In the genomic region with DNA sequence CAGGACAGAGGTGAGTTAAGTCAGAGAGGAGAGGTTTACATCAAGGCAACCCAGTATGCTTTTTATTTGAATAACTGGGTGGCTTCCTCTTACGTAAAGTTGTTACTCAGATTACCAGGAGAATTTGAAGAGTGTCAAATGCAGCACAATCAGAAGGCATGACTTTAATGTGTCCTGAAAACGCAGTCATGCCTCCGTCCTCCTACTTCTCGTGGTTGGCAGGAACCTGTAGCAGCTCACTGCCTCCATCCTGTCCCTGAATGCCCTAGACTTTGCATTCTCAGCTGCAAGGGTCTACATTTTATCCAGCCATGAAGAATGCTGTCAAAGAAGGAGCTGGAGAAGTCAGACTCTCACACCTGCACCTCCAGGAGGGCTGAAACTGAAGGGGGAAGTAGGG, we compare ENCODE assay signal across 23 cellular contexts.
A peak's percentile ranks its signal among the peaks of the same experiment; 100 is the strongest.
DNase-seq lines count a peak whose midpoint lies in the region; ATAC-seq, FAIRE-seq and TF ChIP-seq lines count a peak whose summit lies in the region.
"Had no signal": no experiment of that assay in that cellular context is flagged by ENCODE, and none has a peak within 500 bp of the region (broad histone marks: within the 10 kb centered on the region; RNA-seq: fewer than 3 reads in every experiment).

No MANE protein-coding gene starts in this region.

- no peak for TF ChIP-seq CTCF in H9 (conservative IDR thresholded peaks at IDR 0.05)
- no peak for TF ChIP-seq CTCF in osteocyte (IDR thresholded peaks at IDR 0.05)
- no peak for TF ChIP-seq CTCF in type B pancreatic cell (conservative IDR thresholded peaks at IDR 0.05)
- no peak for TF ChIP-seq CTCF in pancreas (IDR thresholded peaks at IDR 0.05)

- H4K8ac ChIP-seq in H9 (replicated peaks; ENCODE audit: insufficient read length, low read depth, low read length): no peak overlapping the region

- WGBS in H9 (ENCODE audit: extremely low coverage, insufficient read length, low lambda C conversion rate): no CpG with 5 or more reads among the region's 4 CpGs
- WGBS in pancreas, 2 donors: 62 to 67% methylated on average over 4 of the region's 4 CpGs

- H4K91ac ChIP-seq in H9 (ENCODE audit: insufficient read length, low read depth, low read length): no peak overlapping the region

- H3T11ph ChIP-seq in H9 (ENCODE audit: low read length): no peak overlapping the region

- H3K36me3 Mint-ChIP-seq in H9 (ENCODE audit: insufficient read depth in 1 of 3, low read depth in 3 of 3) (no peaks in the 10 kb centered on the region), osteocyte (ENCODE audit: unreplicated experiment) (no peaks in the 10 kb centered on the region), type B pancreatic cell (no peaks in the 10 kb centered on the region)
- H3K36me3 Mint-ChIP-seq: CD8-positive, alpha-beta T cell had no signal

- peaks cover 3% of the 10 kb centered on the region in 2 experiments; a peak in 1 of 4 replicates for H3K4me1 Mint-ChIP-seq in H9
- no peaks in the 10 kb centered on the region for H3K4me1 Mint-ChIP-seq in osteocyte (ENCODE audit: unreplicated experiment)
- peaks cover 2% of the 10 kb centered on the region for H3K4me1 Mint-ChIP-seq in type B pancreatic cell (ENCODE audit: unreplicated experiment)
- H3K4me1 Mint-ChIP-seq: B cell had no signal

- H3K27ac ChIP-seq in H9 (ENCODE audit: insufficient read length, low read depth, low read length) (no peak overlapping the region), pancreas (no peak overlapping the region)
- H3K27ac ChIP-seq: 22Rv1; A549; BLaER1 treated with 17β-estradiol and CSF1 and Interleukin-3, amounts not matched to agents 10 nM and 100 nM; C4-2B had no signal

- no peak overlapping the region for H2BK20ac ChIP-seq in H9 (ENCODE audit: low read depth, low read length, poor library complexity, severe bottlenecking)

- no peak overlapping the region for H3K56ac ChIP-seq in H9 (ENCODE audit: insufficient read length, low read depth, low read length)

- no peak overlapping the region for H2BK15ac ChIP-seq in H9 (ENCODE audit: low read depth, low read length)

- H2AK5ac ChIP-seq in H9 (ENCODE audit: insufficient read length, low read length): peak overlapping the region; percentile 57

- DNase-seq in H9 (no peak), head of caudate nucleus (peak in 25 of 42 donors; percentile 10 to 70 (median 28)), osteocyte (ENCODE audit: extremely low spot score, unreplicated experiment) (peak; percentile 30), type B pancreatic cell (ENCODE audit: extremely low spot score, unreplicated experiment) (peak; percentile 15), Right ventricle myocardium inferior (ENCODE audit: missing footprints) (no peak), SKM-1 (lab: John Stamatoyannopoulos, UW; ENCODE audit: unreplicated experiment) (no peak), pancreas (no peak)
- DNase-seq: AML-193; Caco-2; Calu3; CD4-positive, alpha-beta T cell; CD8-positive, alpha-beta T cell; DMS79 treated with DMSO at 0.1 percent for 48 hours; GF-D8 had no signal

- no peaks in the 10 kb centered on the region for H3K36me3 ChIP-seq in pancreas
- H3K36me3 ChIP-seq: BLaER1 treated with 17β-estradiol and CSF1 and Interleukin-3, amounts not matched to agents 10 nM and 100 nM had no signal

- H3K4me3 ChIP-seq in pancreas: no peak overlapping the region
- H3K4me3 ChIP-seq: A549; BLaER1 treated with 17β-estradiol and CSF1 and Interleukin-3, amounts not matched to agents 10 nM and 100 nM had no signal

- H3K9me3 Mint-ChIP-seq in H9: peaks cover 2 to 5% of the 10 kb centered on the region in 2 experiments; a peak in 2 of 5 replicates
- H3K9me3 Mint-ChIP-seq in osteocyte (ENCODE audit: unreplicated experiment): peaks cover 1% of the 10 kb centered on the region
- no peaks in the 10 kb centered on the region for H3K9me3 Mint-ChIP-seq in type B pancreatic cell
- H3K9me3 Mint-ChIP-seq: CD4-positive, alpha-beta T cell had no signal

- no peaks in the 10 kb centered on the region for H3K9me3 ChIP-seq in H9 (ENCODE audit: control insufficient read depth, low read depth, low read length)
- no peaks in the 10 kb centered on the region for H3K9me3 ChIP-seq in pancreas
- H3K9me3 ChIP-seq: A549 had no signal

- H2AFZ ChIP-seq in H9 (ENCODE audit: low read length): no peak overlapping the region

- H3K27ac Mint-ChIP-seq in H9: no peak overlapping the region
- no peak overlapping the region for H3K27ac Mint-ChIP-seq in osteocyte (ENCODE audit: unreplicated experiment)
- no peak overlapping the region for H3K27ac Mint-ChIP-seq in type B pancreatic cell
- H3K27ac Mint-ChIP-seq: B cell; CD4-positive, alpha-beta T cell; CD8-positive, alpha-beta T cell had no signal

- no peak overlapping the region for H3K4ac ChIP-seq in H9 (ENCODE audit: low read depth, low read length)

- H3K27me3 Mint-ChIP-seq in H9 (ENCODE audit: low read depth) (no peaks in the 10 kb centered on the region), osteocyte (ENCODE audit: unreplicated experiment) (peaks cover 8% of the 10 kb centered on the region), type B pancreatic cell (peaks cover 3% of the 10 kb centered on the region)

- no peak for FAIRE-seq in pancreas (lab: Jason Lieb, UNC)
- FAIRE-seq: A549, D721Med, G401.6, GM12891, GM19239 had no signal

- H2BK5ac ChIP-seq in H9 (ENCODE audit: insufficient read length, low read length): no peak overlapping the region

- no peak overlapping the region for H3K18ac ChIP-seq in H9 (ENCODE audit: insufficient read length, low read depth, low read length)

- H2BK120ac ChIP-seq in H9 (ENCODE audit: low read depth, low read length, poor library complexity, severe bottlenecking): no peak overlapping the region

- H2BK12ac ChIP-seq in H9 (ENCODE audit: insufficient read length, low read depth, low read length): no peak overlapping the region

- H3K4me1 ChIP-seq in H9 (ENCODE audit: insufficient read depth, low read length): no peaks in the 10 kb centered on the region
- no peaks in the 10 kb centered on the region for H3K4me1 ChIP-seq in pancreas
- H3K4me1 ChIP-seq: A549; BLaER1 treated with 17β-estradiol and CSF1 and Interleukin-3, amounts not matched to agents 10 nM and 100 nM; Caco-2 had no signal

- H3K4me2 ChIP-seq in H9 (ENCODE audit: insufficient read depth, insufficient read length, low read length): no peak overlapping the region
- H3K4me2 ChIP-seq: A549; BLaER1 treated with 17β-estradiol and CSF1 and Interleukin-3, amounts not matched to agents 10 nM and 100 nM had no signal

- H3K79me1 ChIP-seq in H9 (ENCODE audit: insufficient read depth, low read depth, low read length, poor library complexity, severe bottlenecking): no peaks in the 10 kb centered on the region

- intact Hi-C loops in head of caudate nucleus (cut with DNase I): no loop called here
- intact Hi-C loops in Right ventricle myocardium inferior (cut with DNase I): no loop called here
- intact Hi-C loops in pancreas (cut with DNase I): no loop called here

- no peak for ATAC-seq in Right ventricle myocardium inferior
- no peak for ATAC-seq in pancreas
- ATAC-seq: A549; CD8-positive, alpha-beta T cell had no signal

- no peak overlapping the region for H3K9ac ChIP-seq in H9 (ENCODE audit: extremely low read depth, insufficient read length, low read length)
- H3K9ac ChIP-seq: BLaER1 treated with 17β-estradiol and CSF1 and Interleukin-3, amounts not matched to agents 10 nM and 100 nM had no signal

- no peaks in the 10 kb centered on the region for H4K20me1 ChIP-seq in H9 (ENCODE audit: control insufficient read depth, insufficient read depth, insufficient read length)
- H4K20me1 ChIP-seq: BLaER1 treated with 17β-estradiol and CSF1 and Interleukin-3, amounts not matched to agents 10 nM and 100 nM had no signal

- H3K4me3 Mint-ChIP-seq in H9 (no peak overlapping the region), osteocyte (ENCODE audit: unreplicated experiment) (no peak overlapping the region), type B pancreatic cell (no peak overlapping the region)
- H3K4me3 Mint-ChIP-seq: B cell; CD4-positive, alpha-beta T cell; CD8-positive, alpha-beta T cell had no signal

- no peaks in the 10 kb centered on the region for H3K23me2 ChIP-seq in H9 (ENCODE audit: insufficient read length, low read depth, low read length, poor library complexity, severe bottlenecking)

- H4K5ac ChIP-seq in H9 (ENCODE audit: insufficient read length, low read depth, low read length): no peak overlapping the region

- no peaks in the 10 kb centered on the region for H3K79me2 ChIP-seq in H9 (ENCODE audit: insufficient read depth, low read length)

- H3K23ac ChIP-seq in H9 (ENCODE audit: insufficient read length, low read depth, low read length): no peak overlapping the region

- no peaks in the 10 kb centered on the region for H3K27me3 ChIP-seq in H9 (ENCODE audit: insufficient read depth, low read length)
- H3K27me3 ChIP-seq in pancreas: no peaks in the 10 kb centered on the region
- H3K27me3 ChIP-seq: BLaER1 treated with 17β-estradiol and CSF1 and Interleukin-3, amounts not matched to agents 10 nM and 100 nM had no signal

- no peak overlapping the region for H3K14ac ChIP-seq in H9 (ENCODE audit: insufficient read depth, low read length)

Comparison
In these comparisons a context has a peak if more than half of its experiments do, and no peak if none do; other contexts are left out.
1. DNase-seq: peak in head of caudate nucleus (25 of 42), osteocyte (single experiment) and type B pancreatic cell (single experiment); none in H9 (single experiment), Right ventricle myocardium inferior (single experiment), SKM-1 (single experiment) and pancreas (0 of 6).